ENCODE assay signal across 1 cellular context in genomic region chr17:21286771-21287702, GRCh38.
A peak's percentile ranks its signal among the peaks of the same experiment; 100 is the strongest.
TF ChIP-seq lines count a peak whose summit lies in the region.

No MANE protein-coding gene starts in this region.

TF ChIP-seq in IMR-90, 13 proteins besides CTCF, POLR2A, EP300 and RAD21:
- TF ChIP-seq SMC3 (IDR thresholded peaks at IDR 0.05; ENCODE audit: low read depth, low read length) (no peak), RCOR1 (IDR thresholded peaks at IDR 0.05; ENCODE audit: insufficient replicate concordance, low read length) (no peak), MAZ (IDR thresholded peaks at IDR 0.05; ENCODE audit: borderline replicate concordance, low read depth, low read length) (peak; percentile 42; the same call in 1 of the 2 replicates), CHD1 (IDR thresholded peaks at IDR 0.05; ENCODE audit: low read depth, low read length) (0 out of 2 replicates have a peak, but pooled peaks have one; percentile 22)
